ENCODE assay signal across 8 cellular contexts in the genomic region with DNA sequence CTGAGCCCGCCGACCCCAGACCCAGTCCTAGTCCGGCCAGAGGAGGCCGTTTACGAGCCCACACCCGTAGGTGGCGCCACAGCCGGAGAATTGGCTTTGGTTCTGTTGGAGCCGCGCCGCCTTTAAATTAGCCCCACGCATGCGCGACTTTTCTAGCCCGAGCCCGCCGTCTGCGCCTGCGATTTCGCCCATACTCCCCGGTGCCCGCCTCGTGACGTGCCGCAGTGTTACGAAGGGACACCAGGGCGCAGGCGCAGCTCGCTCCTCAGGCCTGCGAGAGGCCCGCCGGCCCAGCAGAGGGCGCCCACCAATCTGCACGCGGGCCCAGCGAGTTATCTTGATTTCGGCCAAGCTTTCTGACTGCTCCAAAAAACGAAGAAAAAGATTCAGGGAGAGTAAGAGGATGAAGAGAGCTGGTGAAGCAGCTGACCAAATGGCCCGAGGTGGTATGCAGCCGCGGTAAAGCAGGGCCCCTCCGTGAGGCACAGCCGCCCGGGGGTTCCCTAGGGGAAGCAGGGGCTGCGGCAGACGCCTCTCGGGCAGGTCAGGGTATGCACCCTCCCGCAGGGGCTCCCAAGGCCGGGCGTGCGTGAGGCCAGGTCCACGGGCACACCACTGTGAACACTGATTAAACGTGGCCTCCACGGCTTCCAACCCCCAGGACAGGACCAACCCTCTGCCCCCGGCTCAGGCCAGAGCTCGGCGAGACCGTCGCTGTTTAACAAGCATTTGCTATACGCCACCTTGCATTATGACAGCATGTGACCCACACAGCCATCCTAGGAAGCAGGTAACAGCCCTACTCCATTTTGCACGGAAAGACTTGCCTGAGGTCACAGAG. TPM values are rescaled to one million over a fixed set of nuclear protein-coding genes. Genes with fewer than 3 reads are reported as not detected.
A peak's percentile ranks its signal among the peaks of the same experiment; 100 is the strongest.
DNase-seq lines count a peak whose midpoint lies in the region; ATAC-seq and TF ChIP-seq lines count a peak whose summit lies in the region.

No MANE protein-coding gene starts in this region.

- H3K9me3 Mint-ChIP-seq in type B pancreatic cell = no peaks in the 10 kb centered on the region

- peak overlapping the region; percentile 83 for H3K14ac ChIP-seq in trophoblast cell (ENCODE audit: low read length)

- no peak overlapping the region for H2BK120ac ChIP-seq in trophoblast cell (ENCODE audit: insufficient read depth, low read length, poor library complexity)

- H3K27me3 ChIP-seq in trophoblast cell (ENCODE audit: insufficient read depth, low read length) = no peaks in the 10 kb centered on the region

- intact Hi-C loops in cardiac septum (cut with DNase I) = loop anchor here (2.0 to 5.0 kb wide), 5 partner anchors 35 to 261 kb away; partner anchors contain the start of genes ACAD9 and RPN1

- H4K8ac ChIP-seq in trophoblast cell (ENCODE audit: low read depth, low read length) = peak overlapping the region; percentile 82

- no peaks in the 10 kb centered on the region for H3K9me3 ChIP-seq in trophoblast cell (ENCODE audit: insufficient read depth, low read depth, low read length)

- H3K4ac ChIP-seq in trophoblast cell (ENCODE audit: low read depth, low read length) = peak overlapping the region; percentile 13

- peaks cover 14% of the 10 kb centered on the region for H3K4me1 Mint-ChIP-seq in type B pancreatic cell (ENCODE audit: unreplicated experiment)

- peaks cover 2 to 7% of the 10 kb centered on the region in 2 experiments for H3K4me1 ChIP-seq in trophoblast cell (ENCODE audit: control insufficient read depth in 1 of 2, insufficient read depth in 2 of 2, low read length in 2 of 2)

- H3K27ac Mint-ChIP-seq in type B pancreatic cell = peak overlapping the region; percentile 89

- peak overlapping the region; percentile 71 for H2AK5ac ChIP-seq in trophoblast cell (ENCODE audit: low read length)

- TF ChIP-seq CTCF in GM10266 (IDR thresholded peaks at IDR 0.05; ENCODE audit: control insufficient read depth, insufficient read depth, low read depth, missing control alignments) (peak; percentile 97), type B pancreatic cell (conservative IDR thresholded peaks at IDR 0.05) (peak; percentile 97)

- WGBS in trophoblast cell (ENCODE audit: extremely low coverage, insufficient coverage, insufficient read length) = no CpG with 5 or more reads among the region's 61 CpGs

- DNase-seq in GM10266 (ENCODE audit: extremely low spot score) = peak; percentile 99
- peak; percentile 97 for DNase-seq in NCI-H1092 (lab: John Stamatoyannopoulos, UW)
- peak; percentile 98 for DNase-seq in SKM-1 treated with dmso at 0.1 percent for 144 hours (lab: John Stamatoyannopoulos, UW; ENCODE audit: unreplicated experiment)
- DNase-seq in activated naive CD8-positive, alpha-beta T cell treated with anti-CD3 and anti-CD28 coated beads, Interleukin-2, amount 50 U/mL, for 16 hours (ENCODE audit: low read depth, low spot score) = peak; percentile 98
- DNase-seq in cardiac septum (ENCODE audit: low spot score) = peak; percentile 99
- DNase-seq in trophoblast cell = peak; percentile 89 to 93
- peak; percentile 100 for DNase-seq in type B pancreatic cell (ENCODE audit: extremely low spot score, unreplicated experiment)

- H3K9ac ChIP-seq in trophoblast cell (ENCODE audit: low read length) = peak overlapping the region; percentile 86

- H3K36me3 ChIP-seq in trophoblast cell (ENCODE audit: control insufficient read depth in 1 of 2, insufficient read depth in 2 of 2, low read length in 2 of 2) = peaks cover 43 to 57% of the 10 kb centered on the region in 2 experiments

- H3K36me3 Mint-ChIP-seq in type B pancreatic cell = peaks cover 14% of the 10 kb centered on the region

- peaks cover 6% of the 10 kb centered on the region for H3K79me1 ChIP-seq in trophoblast cell (ENCODE audit: low read length)

- H4K12ac ChIP-seq in trophoblast cell (ENCODE audit: low read depth, low read length) = peak overlapping the region; percentile 86

- H3K79me2 ChIP-seq in trophoblast cell (ENCODE audit: control insufficient read depth, insufficient read depth, low read length, poor library complexity) = peaks cover 2% of the 10 kb centered on the region

- H3K4me3 Mint-ChIP-seq in type B pancreatic cell = peak overlapping the region; percentile 97

- H4K91ac ChIP-seq in trophoblast cell (ENCODE audit: low read depth, low read length) = peak overlapping the region; percentile 57

- H3K27me3 Mint-ChIP-seq in type B pancreatic cell = no peaks in the 10 kb centered on the region

- H3K4me3 ChIP-seq in trophoblast cell (ENCODE audit: low read depth, low read length) = peak overlapping the region; percentile 83

- no peak overlapping the region for H3K23ac ChIP-seq in trophoblast cell (ENCODE audit: low read length)

- ATAC-seq in HG02588 (IDR thresholded peaks at IDR 0.05; ENCODE audit: unreplicated experiment) = peak; percentile 88

- H2BK5ac ChIP-seq in trophoblast cell (ENCODE audit: low read depth, low read length, poor library complexity) = peak overlapping the region; percentile 52

- H3K18ac ChIP-seq in trophoblast cell (ENCODE audit: low read length) = peak overlapping the region; percentile 20

- H3K4me2 ChIP-seq in trophoblast cell (ENCODE audit: low read length) = peak overlapping the region; percentile 80

- no peak overlapping the region for H2BK12ac ChIP-seq in trophoblast cell (ENCODE audit: low read length)

- H3K27ac ChIP-seq in trophoblast cell (ENCODE audit: low read depth, low read length) = peak overlapping the region; percentile 18

- peak overlapping the region; percentile 83 for H2AFZ ChIP-seq in trophoblast cell (ENCODE audit: insufficient read depth, low read length, poor library complexity)

RNA-seq across cellular contexts. Expression of gene RPN1, which starts 32.8 kb away (rescaled TPM):
- total RNA-seq in cardiac septum (84.9 TPM), type B pancreatic cell (ENCODE audit: low replicate concordance) (192 and 228 TPM in 2 replicates)
- 356 and 371 TPM in 2 replicates for polyA plus RNA-seq in trophoblast cell (2013)

Comparison
In these comparisons a context has a peak if more than half of its experiments do, and no peak if none do; other contexts are left out.
1. Peak in every context shown above with its lines: DNase-seq, ATAC-seq, H3K4me3 ChIP-seq and H3K27ac ChIP-seq.